Comparison of ENCODE assay signal across 23 cellular contexts in genomic region chr22:44884968-44885805, GRCh38.
A peak's percentile ranks its signal among the peaks of the same experiment; 100 is the strongest.
DNase-seq lines count a peak whose midpoint lies in the region; ATAC-seq, FAIRE-seq and TF ChIP-seq lines count a peak whose summit lies in the region.
"Had no signal": no experiment of that assay in that cellular context is flagged by ENCODE, and none has a peak within 500 bp of the region (broad histone marks: within the 10 kb centered on the region; RNA-seq: fewer than 3 reads in every experiment).

No MANE protein-coding gene starts in this region.

- no peak for TF ChIP-seq RAD21 in K562 (CRISPR knock-in tag; conservative IDR thresholded peaks at IDR 0.05 in 1 of 2, IDR thresholded peaks at IDR 0.05 in 1 of 2)

- no peak for ATAC-seq in K562
- peak; percentile 23 for ATAC-seq in mucosa of descending colon
- ATAC-seq in HG03095 (IDR thresholded peaks at IDR 0.05; ENCODE audit: unreplicated experiment), result no peak
- ATAC-seq in activated naive CD4-positive, alpha-beta T cell treated with anti-CD3 and anti-CD28 coated beads, Interleukin-2, amount 50 U/mL, for 72 hours, result no peak
- ATAC-seq: activated naive CD8-positive, alpha-beta T cell treated with anti-CD3 and anti-CD28 coated beads, Interleukin-2, amount 50 U/mL, for 24 hours; left colon; stimulated activated naive B cell treated with anti-CD40 and anti-IgM and Interleukin-4, amounts not matched to agents 10 μg/mL and 1 μg/mL and 100 μg/mL, for 72 hours had no signal

- H3K4me2 ChIP-seq in K562 (ENCODE audit: insufficient read depth, low read length), result no peak overlapping the region
- H3K4me2 ChIP-seq: BLaER1, KMS-11, smooth muscle cell had no signal

- peaks cover 10 to 28% of the 10 kb centered on the region in 2 experiments; a peak in 4 of 5 replicates for H3K27me3 ChIP-seq in K562 (ENCODE audit: control insufficient read depth in 2 of 2, insufficient read depth in 2 of 2, low read length in 2 of 2)
- H3K27me3 ChIP-seq: BLaER1, transverse colon had no signal

- POLR2A ChIA-PET in K562 (lab: Yijun Ruan, JAX), result no interaction called here

- no peaks in the 10 kb centered on the region for H3K36me3 Mint-ChIP-seq in activated naive CD4-positive, alpha-beta T cell treated with anti-CD3 and anti-CD28 coated beads, Interleukin-2, amount 50 U/mL, for 72 hours
- H3K36me3 Mint-ChIP-seq: stimulated activated naive B cell treated with anti-CD40 and anti-IgM and Interleukin-4, amounts not matched to agents 10 μg/mL and 1 μg/mL and 100 μg/mL, for 72 hours had no signal

- H3K4me3 ChIP-seq in K562, result no peak overlapping the region
- no peak overlapping the region for H3K4me3 ChIP-seq in mucosa of descending colon
- H3K4me3 ChIP-seq: BLaER1, smooth muscle cell, transverse colon had no signal

- BruUV-seq in K562 (replicated peaks; lab: Mats Ljungman, UMichigan), result no TSS peak

- H3K9me3 ChIP-seq in K562 (replicated peaks; ENCODE audit: control insufficient read depth, insufficient read depth, low read depth, low read length), result no peaks in the 10 kb centered on the region
- H3K9me3 ChIP-seq in mucosa of descending colon, result no peaks in the 10 kb centered on the region
- H3K9me3 ChIP-seq: BLaER1, transverse colon had no signal

- no peak overlapping the region for H2AFZ ChIP-seq in K562 (ENCODE audit: low read depth, low read length)
- H2AFZ ChIP-seq: parathyroid adenoma had no signal

- no peak overlapping the region for H3K27ac ChIP-seq in K562 (ENCODE audit: extremely low read depth, low read depth, low read length)
- H3K27ac ChIP-seq: BLaER1, KMS-11, parathyroid adenoma, transverse colon had no signal

- no peaks in the 10 kb centered on the region for H3K36me3 ChIP-seq in K562 (ENCODE audit: control insufficient read depth, insufficient read depth, low read length)
- H3K36me3 ChIP-seq in mucosa of descending colon (ENCODE audit: low read depth), result no peaks in the 10 kb centered on the region
- H3K36me3 ChIP-seq: BLaER1, transverse colon had no signal

- no peaks in the 10 kb centered on the region; a peak in 1 of 5 replicates for H3K4me1 ChIP-seq in K562 (replicated peaks in 1 of 2; ENCODE audit: control insufficient read depth in 2 of 2, insufficient read depth in 2 of 2, low read length in 2 of 2)
- no peaks in the 10 kb centered on the region for H3K4me1 ChIP-seq in mucosa of descending colon (ENCODE audit: low read depth)
- H3K4me1 ChIP-seq: BLaER1, parathyroid adenoma, transverse colon had no signal

- no peaks in the 10 kb centered on the region for H3K9me1 ChIP-seq in K562 (ENCODE audit: control insufficient read depth, insufficient read depth, low read length)

- intact Hi-C loops in K562 (cut with micrococcal nuclease) (no loop called here), mucosa of descending colon (cut with DNase I, micrococcal nuclease) (no loop called here)

- in situ Hi-C loops in GM13976 (cut with MboI; ENCODE audit: low sequenced_read_pairs, unreplicated experiment), result no loop called here
- in situ Hi-C loops in K562 (cut with MboI), result no loop called here

- H4K20me1 ChIP-seq in K562 (replicated peaks; ENCODE audit: control insufficient read depth, insufficient read depth, low read length), result no peaks in the 10 kb centered on the region
- H4K20me1 ChIP-seq: BLaER1 had no signal

- no peak for FAIRE-seq in K562 (lab: Jason Lieb, UNC)
- FAIRE-seq: TTC549 had no signal

- TF ChIP-seq EP300 in K562 (IDR thresholded peaks at IDR 0.05; ENCODE audit: low read length), result no peak

- DNase-seq in GM13976 (ENCODE audit: low spot score) (peak; percentile 17), LoVo (ENCODE audit: low spot score) (peak; percentile 18), K562 (ENCODE audit: extremely low read depth in 1 of 4, low spot score in 3 of 4) (no peak), mucosa of descending colon (no peak), NOMO-1 (lab: John Stamatoyannopoulos, UW; ENCODE audit: unreplicated experiment in 2 of 2) (no peak)
- no peak for DNase-seq in activated naive CD4-positive, alpha-beta T cell treated with anti-CD3 and anti-CD28 coated beads, Interleukin-2, amount 50 U/mL, for 72 hours (ENCODE audit: low spot score in 2 of 2)
- DNase-seq: activated CD4-positive, alpha-beta T cell treated with anti-CD3 and anti-CD28 coated beads, Interleukin-2, amount 50 U/mL, for 4 hours; activated naive CD8-positive, alpha-beta T cell treated with anti-CD3 and anti-CD28 coated beads, Interleukin-2, amount 50 U/mL, for 24 hours; activated T-cell treated with anti-CD3 and anti-CD28 coated beads, Interleukin-2, amount 50 U/mL, for 48 hours; effector memory CD4-positive, alpha-beta T cell; hypothalamus; left colon; NCI-H1436 treated with DMSO at 0.1 percent for 48 hours; NCI-H446 treated with DMSO at 0.1 percent for 48 hours; OCI-M1; stimulated activated naive B cell treated with anti-CD40 and anti-IgM and Interleukin-4, amounts not matched to agents 10 μg/mL and 1 μg/mL and 100 μg/mL, for 72 hours; transverse colon had no signal

- H3K9me3 Mint-ChIP-seq in activated naive CD4-positive, alpha-beta T cell treated with anti-CD3 and anti-CD28 coated beads, Interleukin-2, amount 50 U/mL, for 72 hours, result no peaks in the 10 kb centered on the region
- H3K9me3 Mint-ChIP-seq: activated naive CD8-positive, alpha-beta T cell treated with anti-CD3 and anti-CD28 coated beads, Interleukin-2, amount 50 U/mL, for 24 hours; stimulated activated naive B cell treated with anti-CD40 and anti-IgM and Interleukin-4, amounts not matched to agents 10 μg/mL and 1 μg/mL and 100 μg/mL, for 72 hours had no signal

- no peak overlapping the region for H3K9ac ChIP-seq in K562 (ENCODE audit: insufficient read depth in 1 of 2, low read depth in 2 of 2, low read length in 2 of 2)
- H3K9ac ChIP-seq: BLaER1, KMS-11, parathyroid adenoma had no signal

- no peaks in the 10 kb centered on the region for H3K79me2 ChIP-seq in K562 (ENCODE audit: control insufficient read depth, insufficient read depth, low read length)
- H3K79me2 ChIP-seq: parathyroid adenoma had no signal

- CTCF ChIA-PET in K562 (lab: Yijun Ruan, JAX; ENCODE audit: low intra/inter-chr PET ratio), result no interaction called here

- 1% methylated on average over 14 of the region's 18 CpGs for WGBS in K562 (ENCODE audit: insufficient coverage, low coverage, missing lambda C conversion rate)

- TF ChIP-seq CTCF in GM13976 (IDR thresholded peaks at IDR 0.05; ENCODE audit: borderline replicate concordance, control extremely low read depth, extremely low read depth, insufficient read depth, missing control alignments) (no peak), K562 (IDR thresholded peaks at IDR 0.05 in 2 of 3, conservative IDR thresholded peaks at IDR 0.05 in 1 of 3; ENCODE audit: insufficient read depth in 2 of 3, low read depth in 1 of 3, low read length in 3 of 3) (no peak), mucosa of descending colon (IDR thresholded peaks at IDR 0.05) (no peak)

- no peak for TF ChIP-seq POLR2A in K562 (conservative IDR thresholded peaks at IDR 0.05)

- H3K27ac Mint-ChIP-seq in activated naive CD4-positive, alpha-beta T cell treated with anti-CD3 and anti-CD28 coated beads, Interleukin-2, amount 50 U/mL, for 72 hours, result no peak overlapping the region
- H3K27ac Mint-ChIP-seq: activated naive CD8-positive, alpha-beta T cell treated with anti-CD3 and anti-CD28 coated beads, Interleukin-2, amount 50 U/mL, for 24 hours; stimulated activated naive B cell treated with anti-CD40 and anti-IgM and Interleukin-4, amounts not matched to agents 10 μg/mL and 1 μg/mL and 100 μg/mL, for 72 hours had no signal

TF ChIP-seq in K562, 482 proteins besides CTCF, POLR2A, EP300 and RAD21:
- TF ChIP-seq NKRF (IDR thresholded peaks at IDR 0.05; ENCODE audit: borderline replicate concordance) (no peak), NRF1 (conservative IDR thresholded peaks at IDR 0.05 in 1 of 2, IDR thresholded peaks at IDR 0.05 in 1 of 2) (peak; percentile 37 to 48; a peak in 2 of 4 replicates)

Comparison
In these comparisons a context has a peak if more than half of its experiments do, and no peak if none do; other contexts are left out.
1. DNase-seq: peak in GM13976 (single experiment) and LoVo (single experiment); none in K562 (0 of 4), mucosa of descending colon (0 of 3), activated naive CD4-positive, alpha-beta T cell treated with anti-CD3 and anti-CD28 coated beads, Interleukin-2, amount 50 U/mL, for 72 hours (0 of 2) and NOMO-1 (0 of 2).